1 cellular context compared by ENCODE assay signal in genomic region chr11:122646549-122647340, GRCh38.
A peak's percentile ranks its signal among the peaks of the same experiment; 100 is the strongest.
TF ChIP-seq lines count a peak whose summit lies in the region.

No MANE protein-coding gene starts in this region.

TF ChIP-seq in IMR-90, 13 proteins besides CTCF, POLR2A, EP300 and RAD21 (continued from another document):
- TF ChIP-seq USF2 (IDR thresholded peaks at IDR 0.05; ENCODE audit: low read depth, low read length) (no peak), MAZ (IDR thresholded peaks at IDR 0.05; ENCODE audit: borderline replicate concordance, low read depth, low read length) (no peak), CHD1 (IDR thresholded peaks at IDR 0.05; ENCODE audit: low read depth, low read length) (no peak), NFE2L2 (IDR thresholded peaks at IDR 0.05; ENCODE audit: low read depth, low read length) (0 out of 2 replicates have a peak, but pooled peaks have one; percentile 31), MXI1 (IDR thresholded peaks at IDR 0.05; ENCODE audit: borderline replicate concordance, low read depth, low read length) (no peak)
